Comparison of ENCODE assay signal across 25 cellular contexts in genomic region chr13:75839418-75839817, GRCh38.
"Had no signal": no experiment of that assay in that cellular context is flagged by ENCODE, and none has a peak within 500 bp of the region (broad histone marks: within the 10 kb centered on the region; RNA-seq: fewer than 3 reads in every experiment).

No MANE protein-coding gene starts in this region.

- H3K9me3 Mint-ChIP-seq: activated CD8-positive, alpha-beta T cell treated with anti-CD3 and anti-CD28 coated beads for 36 hours; central memory CD8-positive, alpha-beta T cell had no signal

- H3K27me3 Mint-ChIP-seq: activated CD8-positive, alpha-beta T cell treated with anti-CD3 and anti-CD28 coated beads for 36 hours; brain; central memory CD8-positive, alpha-beta T cell had no signal

- H3K4me3 ChIP-seq: Peyer's patch, SJCRH30 had no signal

- H3K27me3 ChIP-seq: Peyer's patch, SJCRH30 had no signal

- H3K4me3 Mint-ChIP-seq: activated CD8-positive, alpha-beta T cell treated with anti-CD3 and anti-CD28 coated beads for 36 hours; brain; central memory CD8-positive, alpha-beta T cell had no signal

- H3K9ac ChIP-seq: SK-N-SH had no signal

- H3K4me1 ChIP-seq: Peyer's patch, SJCRH30 had no signal

- H3K27ac ChIP-seq: Peyer's patch, RWPE1, SJCRH30, WERI-Rb-1 had no signal

- ATAC-seq: activated CD8-positive, alpha-beta T cell treated with anti-CD3 and anti-CD28 coated beads for 36 hours; activated naive CD4-positive, alpha-beta T cell treated with anti-CD3 and anti-CD28 coated beads, Interleukin-2, amount 50 U/mL, for 72 hours had no signal

- H3K4me1 Mint-ChIP-seq: brain; central memory CD8-positive, alpha-beta T cell had no signal

- H3K27ac Mint-ChIP-seq: activated CD8-positive, alpha-beta T cell treated with anti-CD3 and anti-CD28 coated beads for 36 hours; brain had no signal

- H3K36me3 ChIP-seq: WERI-Rb-1 had no signal

- DNase-seq: activated CD4-positive, alpha-beta T cell treated with anti-CD3 and anti-CD28 coated beads for 4 hours; activated CD8-positive, alpha-beta memory T cell treated with anti-CD3 and anti-CD28 coated beads, Interleukin-2, amount 50 U/mL, for 48 hours; activated CD8-positive, alpha-beta T cell treated with anti-CD3 and anti-CD28 coated beads for 36 hours; activated effector memory CD4-positive, alpha-beta T cell treated with anti-CD3 and anti-CD28 coated beads, Interleukin-2, amount 50 U/mL, for 16 hours; activated naive CD4-positive, alpha-beta T cell treated with Interleukin-2 at 50 U/mL for 16 hours; activated T-cell treated with anti-CD3 and anti-CD28 coated beads, Interleukin-2, amount 50 U/mL, for 1 hour; amygdala; Kasumi-1; NCI-H1105; NCI-H1436 treated with DMSO at 0.1 percent for 48 hours; NCI-H187; NCI-H2081; NCI-H69; NK-92 treated with Interleukin-12 subunit alpha and Interleukin-12 subunit beta, amount 100 ng/mL, for 24 hours; OCI-M1; Peyer's patch; Right ventricle myocardium superior; SJCRH30; SK-N-SH; T-helper 1 cell; WERI-Rb-1 had no signal

- H3K4me2 ChIP-seq: SK-N-SH had no signal

- H3K9me3 ChIP-seq: Peyer's patch, SK-N-SH had no signal
